8 cellular contexts compared by ENCODE assay signal in genomic region chr2:20048488-20049443, GRCh38. TPM values are rescaled to one million over a fixed set of nuclear protein-coding genes. Genes with fewer than 3 reads are reported as not detected.
DNase-seq lines count a peak whose midpoint lies in the region; ATAC-seq and TF ChIP-seq lines count a peak whose summit lies in the region.

No MANE protein-coding gene starts in this region.

- H3K4me1 Mint-ChIP-seq in progenitor cell of endocrine pancreas (ENCODE audit: low read depth) = peaks cover 34% of the 10 kb centered on the region

- H3K27ac ChIP-seq in ascending aorta = peak overlapping the region; percentile 96
- peak overlapping the region; percentile 98 to 99 for H3K27ac ChIP-seq in left lung
- peak overlapping the region in 1 of 2 donors; percentile 97 for H3K27ac ChIP-seq in thoracic aorta

- no peaks in the 10 kb centered on the region for H3K27me3 Mint-ChIP-seq in progenitor cell of endocrine pancreas

- ATAC-seq in left lung (no peak), thoracic aorta (ENCODE audit: insufficient number of reproducible peaks, low FRiP score, low read depth) (no peak)

- TF ChIP-seq CTCF in ascending aorta (IDR thresholded peaks at IDR 0.05) (no peak), left lung (IDR thresholded peaks at IDR 0.05) (no peak), thoracic aorta (IDR thresholded peaks at IDR 0.05) (no peak), progenitor cell of endocrine pancreas (IDR thresholded peaks at IDR 0.05; ENCODE audit: unreplicated experiment) (no peak)

- no peak overlapping the region for H3K27ac Mint-ChIP-seq in progenitor cell of endocrine pancreas

- peak; percentile 47 for DNase-seq in NCI-H82 (lab: John Stamatoyannopoulos, UW)
- DNase-seq in NCI-H82 treated with DMSO at 0.1 percent for 48 hours (lab: John Stamatoyannopoulos, UW; ENCODE audit: unreplicated experiment) = no peak
- no peak for DNase-seq in ascending aorta (ENCODE audit: low spot score in 2 of 2)
- no peak for DNase-seq in left lung
- no peak for DNase-seq in thoracic aorta (ENCODE audit: low spot score)
- no peak for DNase-seq in progenitor cell of endocrine pancreas (ENCODE audit: low spot score, unreplicated experiment)
- DNase-seq in NCI-H2081 (lab: John Stamatoyannopoulos, UW) = no peak
- DNase-seq in NAMALWA (ENCODE audit: low spot score) = no peak

- no peaks in the 10 kb centered on the region for H3K36me3 ChIP-seq in ascending aorta
- H3K36me3 ChIP-seq in left lung = no peaks in the 10 kb centered on the region
- H3K36me3 ChIP-seq in thoracic aorta = no peaks in the 10 kb centered on the region

- H3K9me3 ChIP-seq in ascending aorta (no peaks in the 10 kb centered on the region), left lung (no peaks in the 10 kb centered on the region), thoracic aorta (no peaks in the 10 kb centered on the region)

- intact Hi-C loops in ascending aorta (cut with DNase I) (loop anchor here (2.0 kb wide), 1 partner anchor 36 kb away; the partner anchor contains the start of gene MATN3), left lung (cut with DNase I) (no loop called here)

- no peak overlapping the region for H3K4me3 Mint-ChIP-seq in progenitor cell of endocrine pancreas (ENCODE audit: low read depth)

- H3K9me3 Mint-ChIP-seq in progenitor cell of endocrine pancreas (ENCODE audit: low read depth) = no peaks in the 10 kb centered on the region

- H3K4me1 ChIP-seq in ascending aorta (peaks cover 0 to 37% of the 10 kb centered on the region in 2 donors), left lung (peaks cover 24 to 68% of the 10 kb centered on the region in 2 donors), thoracic aorta (ENCODE audit: control insufficient read depth in 1 of 2, low read depth in 2 of 2) (peaks cover 36 to 44% of the 10 kb centered on the region in 2 donors)

- peaks cover 4% of the 10 kb centered on the region for H3K36me3 Mint-ChIP-seq in progenitor cell of endocrine pancreas (ENCODE audit: insufficient read depth)

- peak overlapping the region; percentile 73 to 81 for H3K4me3 ChIP-seq in ascending aorta
- peak overlapping the region; percentile 61 to 76 for H3K4me3 ChIP-seq in left lung
- H3K4me3 ChIP-seq in thoracic aorta = peak overlapping the region; percentile 85

- no peaks in the 10 kb centered on the region for H3K27me3 ChIP-seq in ascending aorta
- no peaks in the 10 kb centered on the region for H3K27me3 ChIP-seq in left lung
- H3K27me3 ChIP-seq in thoracic aorta (replicated peaks; ENCODE audit: insufficient read depth) = no peaks in the 10 kb centered on the region

RNA-seq across cellular contexts. Expression of gene LAPTM4A, which starts 2.7 kb away (rescaled TPM):
- total RNA-seq in ascending aorta (95.6 TPM), left lung (100 to 1,000 TPM; 220 to 300 TPM), thoracic aorta (100 to 1,000 TPM; 181 to 200 TPM), progenitor cell of endocrine pancreas (241 and 251 TPM in 2 replicates)

RNA-seq across cellular contexts. Expression of gene MATN3, which starts 36.3 kb away (rescaled TPM):
- 0.64 TPM for total RNA-seq in ascending aorta
- 1 to 10 TPM; 3.7 to 9.1 TPM for total RNA-seq in left lung
- 1 to 10 TPM; 1.3 to 1.8 TPM for total RNA-seq in thoracic aorta
- total RNA-seq in progenitor cell of endocrine pancreas = 2.5 and 3.1 TPM in 2 replicates

RNA-seq across cellular contexts. Expression of gene WDR35, which starts 58.9 kb away (rescaled TPM):
- 2.1 TPM for total RNA-seq in ascending aorta
- 1 to 10 TPM; 8.0 to 8.1 TPM for total RNA-seq in left lung
- total RNA-seq in thoracic aorta = 10 to 100 TPM in 1 of 2 donors, 1 to 10 TPM in 1; 5.1 to 14.3 TPM
- total RNA-seq in progenitor cell of endocrine pancreas = 16.5 and 17.0 TPM in 2 replicates
